12 cellular contexts compared by ENCODE assay signal in genomic region chr6:51753635-51754034, GRCh38.
A peak's percentile ranks its signal among the peaks of the same experiment; 100 is the strongest.
DNase-seq lines count a peak whose midpoint lies in the region; ATAC-seq and TF ChIP-seq lines count a peak whose summit lies in the region.
"Had no signal": no experiment of that assay in that cellular context is flagged by ENCODE, and none has a peak within 500 bp of the region (broad histone marks: within the 10 kb centered on the region; RNA-seq: fewer than 3 reads in every experiment).

No MANE protein-coding gene starts in this region.

- no peaks in the 10 kb centered on the region for H3K4me1 Mint-ChIP-seq in activated CD4-positive, alpha-beta T cell treated with anti-CD3 and anti-CD28 coated beads, Interleukin-2, amount 10 ng/mL, durations not matched to agents 7 days and 5 days
- H3K4me1 Mint-ChIP-seq in endothelial cell (ENCODE audit: unreplicated experiment) = no peaks in the 10 kb centered on the region
- H3K4me1 Mint-ChIP-seq: B cell had no signal

- H3K9me3 Mint-ChIP-seq in activated CD4-positive, alpha-beta T cell treated with anti-CD3 and anti-CD28 coated beads, Interleukin-2, amount 10 ng/mL, durations not matched to agents 7 days and 5 days = no peaks in the 10 kb centered on the region
- no peaks in the 10 kb centered on the region for H3K9me3 Mint-ChIP-seq in endothelial cell (ENCODE audit: unreplicated experiment)

- H3K36me3 Mint-ChIP-seq in activated CD4-positive, alpha-beta T cell treated with anti-CD3 and anti-CD28 coated beads, Interleukin-2, amount 10 ng/mL, durations not matched to agents 7 days and 5 days (ENCODE audit: low read depth) = no peaks in the 10 kb centered on the region
- H3K36me3 Mint-ChIP-seq in endothelial cell (ENCODE audit: low read depth, unreplicated experiment) = no peaks in the 10 kb centered on the region

- ATAC-seq in GM21515 (IDR thresholded peaks at IDR 0.05; ENCODE audit: unreplicated experiment) = no peak
- no peak for ATAC-seq in GM21390 (IDR thresholded peaks at IDR 0.05; ENCODE audit: unreplicated experiment)
- ATAC-seq: HCT116 had no signal

- H3K27ac Mint-ChIP-seq in activated CD4-positive, alpha-beta T cell treated with anti-CD3 and anti-CD28 coated beads, Interleukin-2, amount 10 ng/mL, durations not matched to agents 7 days and 5 days = no peak overlapping the region
- no peak overlapping the region for H3K27ac Mint-ChIP-seq in endothelial cell (ENCODE audit: unreplicated experiment)
- H3K27ac Mint-ChIP-seq: B cell had no signal

- CTCF ChIA-PET in activated CD4-positive, alpha-beta T cell treated with anti-CD3 and anti-CD28 coated beads, Interleukin-2, amount 10 ng/mL, durations not matched to agents 7 days and 5 days (lab: Charles Lee) = no interaction called here

- no peak overlapping the region for H3K4me3 ChIP-seq in LNCaP clone FGC (ENCODE audit: low read depth, low read length)
- H3K4me3 ChIP-seq in stomach = no peak overlapping the region
- H3K4me3 ChIP-seq: skin epidermis had no signal

- no peaks in the 10 kb centered on the region for H3K36me3 ChIP-seq in stomach

- no peak for TF ChIP-seq POLR2A in stomach (IDR thresholded peaks at IDR 0.05)

- H3K27ac ChIP-seq in stomach = no peak overlapping the region
- H3K27ac ChIP-seq: skin epidermis had no signal

- no peaks in the 10 kb centered on the region for H3K4me1 ChIP-seq in stomach

- H3K4me3 Mint-ChIP-seq in activated CD4-positive, alpha-beta T cell treated with anti-CD3 and anti-CD28 coated beads, Interleukin-2, amount 10 ng/mL, durations not matched to agents 7 days and 5 days = no peak overlapping the region
- no peak overlapping the region for H3K4me3 Mint-ChIP-seq in endothelial cell (ENCODE audit: unreplicated experiment)
- H3K4me3 Mint-ChIP-seq: B cell had no signal

- WGBS in stomach, 5 donors = 45 to 60% (median 57%) methylated on average over 6 of the region's 6 CpGs

- TF ChIP-seq EP300 in stomach (IDR thresholded peaks at IDR 0.05) = no peak

- no peaks in the 10 kb centered on the region for H3K27me3 Mint-ChIP-seq in activated CD4-positive, alpha-beta T cell treated with anti-CD3 and anti-CD28 coated beads, Interleukin-2, amount 10 ng/mL, durations not matched to agents 7 days and 5 days
- H3K27me3 Mint-ChIP-seq in endothelial cell (ENCODE audit: unreplicated experiment) = peaks cover 2% of the 10 kb centered on the region
- H3K27me3 Mint-ChIP-seq: B cell had no signal

- TF ChIP-seq CTCF in LNCaP clone FGC (IDR thresholded peaks at IDR 0.05; ENCODE audit: control insufficient read depth, extremely low read depth, insufficient read depth) = peak; percentile 51
- TF ChIP-seq CTCF in endothelial cell (IDR thresholded peaks at IDR 0.05; ENCODE audit: unreplicated experiment) = peak; percentile 49
- peak in 2 of 7 experiments; percentile 4 to 15 for TF ChIP-seq CTCF in stomach (IDR thresholded peaks at IDR 0.05)

- no peaks in the 10 kb centered on the region for H3K27me3 ChIP-seq in stomach

- DNase-seq in activated CD4-positive, alpha-beta T cell treated with anti-CD3 and anti-CD28 coated beads, Interleukin-2, amount 10 ng/mL, durations not matched to agents 7 days and 5 days = peak; percentile 7
- no peak for DNase-seq in activated CD4-positive, alpha-beta T cell treated with anti-CD3 and anti-CD28 coated beads for 4 hours
- DNase-seq in LNCaP clone FGC (ENCODE audit: low read depth) (no peak), endothelial cell (ENCODE audit: low spot score) (peak; percentile 70), stomach (peak; percentile 28), LoVo (ENCODE audit: low spot score) (no peak)
- DNase-seq: activated gamma-delta T cell treated with Interleukin-2 at 50 U/mL for 16 hours had no signal

- no peaks in the 10 kb centered on the region for H3K9me3 ChIP-seq in stomach

- POLR2A ChIA-PET in activated CD4-positive, alpha-beta T cell treated with anti-CD3 and anti-CD28 coated beads, Interleukin-2, amount 10 ng/mL, durations not matched to agents 7 days and 5 days (lab: Charles Lee) = no interaction called here

- intact Hi-C loops in stomach (cut with DNase I; ENCODE audit: low total_unique reads) = no loop called here

Comparison
In these comparisons a context has a peak if more than half of its experiments do, and no peak if none do; other contexts are left out.
1. DNase-seq: peak in activated CD4-positive, alpha-beta T cell treated with anti-CD3 and anti-CD28 coated beads, Interleukin-2, amount 10 ng/mL, durations not matched to agents 7 days and 5 days (single experiment), endothelial cell (single experiment) and stomach (single experiment); none in activated CD4-positive, alpha-beta T cell treated with anti-CD3 and anti-CD28 coated beads for 4 hours (0 of 2), LNCaP clone FGC (single experiment) and LoVo (single experiment).